In genomic region chr17:76370261-76370993, GRCh38 we compare ENCODE assay signal across 9 cellular contexts. TPM values are rescaled to one million over a fixed set of nuclear protein-coding genes. Genes with fewer than 3 reads are reported as not detected.
A peak's percentile ranks its signal among the peaks of the same experiment; 100 is the strongest.
DNase-seq lines count a peak whose midpoint lies in the region; FAIRE-seq and TF ChIP-seq lines count a peak whose summit lies in the region.
"Had no signal": no experiment of that assay in that cellular context is flagged by ENCODE, and none has a peak within 500 bp of the region (broad histone marks: within the 10 kb centered on the region; RNA-seq: fewer than 3 reads in every experiment).

No MANE protein-coding gene starts in this region.

- no peaks in the 10 kb centered on the region for H3K36me3 Mint-ChIP-seq in endothelial cell (ENCODE audit: low read depth, unreplicated experiment)

- no peaks in the 10 kb centered on the region for H3K36me3 ChIP-seq in small intestine (ENCODE audit: control insufficient read depth in 2 of 2, insufficient read depth in 2 of 2, low read length in 2 of 2)

- no peak for FAIRE-seq in small intestine (lab: Jason Lieb, UNC)

- DNase-seq in EL = peak; percentile 98
- peak; percentile 96 for DNase-seq in RPMI7951 (ENCODE audit: low read depth)
- DNase-seq in fibroblast of peridontal ligament (ENCODE audit: extremely low read depth) = peak; percentile 88
- DNase-seq in posterior vena cava (ENCODE audit: low spot score) = peak; percentile 97
- no peak for DNase-seq in small intestine
- DNase-seq in NCI-H1694 treated with DMSO at 0.1 percent for 48 hours (lab: John Stamatoyannopoulos, UW) = no peak
- no peak for DNase-seq in endothelial cell (ENCODE audit: low spot score)
- DNase-seq in SHP77 treated with DMSO at 0.1 percent for 48 hours (lab: John Stamatoyannopoulos, UW) = no peak
- DNase-seq: stimulated activated CD4-positive, alpha-beta T cell treated with anti-CD3 and anti-CD28 coated beads, Interleukin-1b, Interleukin-23, amount 100 ng/mL, for 48 hours had no signal

- H3K27me3 ChIP-seq in small intestine (ENCODE audit: control insufficient read depth in 2 of 2, insufficient read depth in 2 of 2, low read length in 2 of 2) = no peaks in the 10 kb centered on the region

- H3K27ac ChIP-seq in small intestine (ENCODE audit: low read depth in 1 of 2, low read length in 1 of 2) = no peak overlapping the region

- H3K4me1 Mint-ChIP-seq in endothelial cell (ENCODE audit: unreplicated experiment) = no peaks in the 10 kb centered on the region

- 59 to 76% (median 72%) methylated on average over 11 of the region's 11 CpGs for WGBS in small intestine, 3 donors

- H3K4me3 Mint-ChIP-seq in endothelial cell (ENCODE audit: unreplicated experiment) = no peak overlapping the region

- peaks cover 4% of the 10 kb centered on the region for H3K27me3 Mint-ChIP-seq in endothelial cell (ENCODE audit: unreplicated experiment)

- H3K27ac Mint-ChIP-seq in endothelial cell (ENCODE audit: unreplicated experiment) = no peak overlapping the region

- no peak overlapping the region for H3K4me3 ChIP-seq in small intestine (ENCODE audit: low read depth in 1 of 2, low read length in 2 of 2)

- no peak for TF ChIP-seq CTCF in endothelial cell (IDR thresholded peaks at IDR 0.05; ENCODE audit: unreplicated experiment)

- no peaks in the 10 kb centered on the region for H3K9me3 ChIP-seq in small intestine (ENCODE audit: control insufficient read depth, low read depth)

- no peaks in the 10 kb centered on the region for H3K9me3 Mint-ChIP-seq in endothelial cell (ENCODE audit: unreplicated experiment)

- H3K4me1 ChIP-seq in small intestine (ENCODE audit: control insufficient read depth in 2 of 2, insufficient read depth in 1 of 2, low read depth in 1 of 2, low read length in 1 of 2) = no peaks in the 10 kb centered on the region

- intact Hi-C loops in posterior vena cava (cut with DNase I) = no loop called here

RNA-seq across cellular contexts. Expression of gene SPHK1, which starts 14.0 kb away (rescaled TPM):
- 34.6 and 37.6 TPM in 2 replicates for total RNA-seq in RPMI7951 (2014; rRNA removed; shearing (Covaris generic))
- total RNA-seq in posterior vena cava (10 to 100 TPM; 13.8 to 36.6 TPM), endothelial cell (ENCODE audit: unreplicated experiment) (15.4 TPM)
- polyA plus RNA-seq in small intestine = 10 to 100 TPM; 10.5 to 12.7 (median 11.6) TPM

RNA-seq across cellular contexts. Expression of gene PRPSAP1, which starts 16.7 kb away (rescaled TPM):
- total RNA-seq in RPMI7951 (2014; rRNA removed; shearing (Covaris generic)) = 54.8 and 55.7 TPM in 2 replicates
- total RNA-seq in posterior vena cava (10 to 100 TPM; 33.7 to 34.8 TPM), endothelial cell (ENCODE audit: unreplicated experiment) (136 TPM)
- polyA plus RNA-seq in small intestine = 10 to 100 TPM; 32.2 to 34.9 (median 32.5) TPM

Comparison
In these comparisons a context has a peak if more than half of its experiments do, and no peak if none do; other contexts are left out.
1. DNase-seq: peak in EL (single experiment), RPMI7951 (single experiment), fibroblast of peridontal ligament (single experiment) and posterior vena cava (single experiment); none in small intestine (single experiment), NCI-H1694 treated with DMSO at 0.1 percent for 48 hours (single experiment), endothelial cell (single experiment) and SHP77 treated with DMSO at 0.1 percent for 48 hours (single experiment).